13 cellular contexts compared by ENCODE assay signal in genomic region chr12:34404377-34405285, GRCh38.
DNase-seq lines count a peak whose midpoint lies in the region; ATAC-seq and TF ChIP-seq lines count a peak whose summit lies in the region.
"Had no signal": no experiment of that assay in that cellular context is flagged by ENCODE, and none has a peak within 500 bp of the region (broad histone marks: within the 10 kb centered on the region; RNA-seq: fewer than 3 reads in every experiment).

No MANE protein-coding gene starts in this region.

- H3K4me3 Mint-ChIP-seq in activated CD8-positive, alpha-beta memory T cell treated with anti-CD3 and anti-CD28 coated beads, Interleukin-2, amount 10 ng/mL, durations not matched to agents 7 days and 5 days: no peak overlapping the region
- H3K4me3 Mint-ChIP-seq in activated CD8-positive, alpha-beta T cell treated with anti-CD3 and anti-CD28 coated beads, Interleukin-2, amount 10 ng/mL, durations not matched to agents 7 days and 5 days: no peak overlapping the region
- H3K4me3 Mint-ChIP-seq: nephron; stimulated activated naive CD8-positive, alpha-beta T cell treated with anti-CD3 and anti-CD28 coated beads, Interleukin-15, Interleukin-2, amounts not matched to agents 100 ng/mL and 50 ng/mL, for 24 hours had no signal

- DNase-seq in GM20000 (ENCODE audit: low spot score) (peak; percentile 0), iPS-NIHi11 (ENCODE audit: low spot score) (peak; percentile 0), sigmoid colon (peak; percentile 38), NCI-H1092 (lab: John Stamatoyannopoulos, UW) (no peak)
- peak; percentile 21 for DNase-seq in activated CD8-positive, alpha-beta memory T cell treated with anti-CD3 and anti-CD28 coated beads, Interleukin-2, amount 10 ng/mL, durations not matched to agents 7 days and 5 days
- no peak for DNase-seq in activated CD8-positive, alpha-beta T cell treated with anti-CD3 and anti-CD28 coated beads, Interleukin-2, amount 10 ng/mL, durations not matched to agents 7 days and 5 days
- DNase-seq in stimulated activated naive CD8-positive, alpha-beta T cell treated with anti-CD3 and anti-CD28 coated beads, Interleukin-15, Interleukin-2, amounts not matched to agents 100 U/mL and 50 U/mL, for 24 hours: no peak
- DNase-seq: brain microvascular endothelial cell, NCI-H2029 treated with DMSO at 0.1 percent for 48 hours had no signal

- POLR2A ChIA-PET in activated CD8-positive, alpha-beta T cell treated with anti-CD3 and anti-CD28 coated beads, Interleukin-2, amount 10 ng/mL, durations not matched to agents 7 days and 5 days (lab: Charles Lee): no interaction called here

- WGBS in sigmoid colon, 2 donors: 74 to 78% methylated on average over 19 of the region's 19 CpGs

- no peak for TF ChIP-seq POLR2A in sigmoid colon (IDR thresholded peaks at IDR 0.05)

- H3K27ac Mint-ChIP-seq in activated CD8-positive, alpha-beta memory T cell treated with anti-CD3 and anti-CD28 coated beads, Interleukin-2, amount 10 ng/mL, durations not matched to agents 7 days and 5 days: no peak overlapping the region
- no peak overlapping the region for H3K27ac Mint-ChIP-seq in activated CD8-positive, alpha-beta T cell treated with anti-CD3 and anti-CD28 coated beads, Interleukin-2, amount 10 ng/mL, durations not matched to agents 7 days and 5 days
- H3K27ac Mint-ChIP-seq: nephron; stimulated activated naive CD8-positive, alpha-beta T cell treated with anti-CD3 and anti-CD28 coated beads, Interleukin-15, Interleukin-2, amounts not matched to agents 100 ng/mL and 50 ng/mL, for 24 hours had no signal

- H3K36me3 Mint-ChIP-seq in activated CD8-positive, alpha-beta memory T cell treated with anti-CD3 and anti-CD28 coated beads, Interleukin-2, amount 10 ng/mL, durations not matched to agents 7 days and 5 days: peaks cover 3% of the 10 kb centered on the region
- H3K36me3 Mint-ChIP-seq in activated CD8-positive, alpha-beta T cell treated with anti-CD3 and anti-CD28 coated beads, Interleukin-2, amount 10 ng/mL, durations not matched to agents 7 days and 5 days (ENCODE audit: low read depth): no peaks in the 10 kb centered on the region

- TF ChIP-seq CTCF in GM20000 (IDR thresholded peaks at IDR 0.05; ENCODE audit: extremely low read depth, missing control alignments): no peak
- no peak for TF ChIP-seq CTCF in sigmoid colon (IDR thresholded peaks at IDR 0.05)

- H3K9me3 ChIP-seq in sigmoid colon: peaks cover 18 to 35% (median 25%) of the 10 kb centered on the region in 4 donors

- peaks cover 23% of the 10 kb centered on the region for H3K9me3 Mint-ChIP-seq in activated CD8-positive, alpha-beta memory T cell treated with anti-CD3 and anti-CD28 coated beads, Interleukin-2, amount 10 ng/mL, durations not matched to agents 7 days and 5 days (ENCODE audit: low read depth)
- peaks cover 35% of the 10 kb centered on the region for H3K9me3 Mint-ChIP-seq in activated CD8-positive, alpha-beta T cell treated with anti-CD3 and anti-CD28 coated beads, Interleukin-2, amount 10 ng/mL, durations not matched to agents 7 days and 5 days (ENCODE audit: insufficient read depth)

- intact Hi-C loops in sigmoid colon (cut with DNase I): no loop called here

- H3K27me3 Mint-ChIP-seq in activated CD8-positive, alpha-beta memory T cell treated with anti-CD3 and anti-CD28 coated beads, Interleukin-2, amount 10 ng/mL, durations not matched to agents 7 days and 5 days: no peaks in the 10 kb centered on the region
- H3K27me3 Mint-ChIP-seq in activated CD8-positive, alpha-beta T cell treated with anti-CD3 and anti-CD28 coated beads, Interleukin-2, amount 10 ng/mL, durations not matched to agents 7 days and 5 days (ENCODE audit: low read depth): no peaks in the 10 kb centered on the region
- H3K27me3 Mint-ChIP-seq: stimulated activated naive CD8-positive, alpha-beta T cell treated with anti-CD3 and anti-CD28 coated beads, Interleukin-15, Interleukin-2, amounts not matched to agents 100 ng/mL and 50 ng/mL, for 24 hours had no signal

- H3K4me3 ChIP-seq in sigmoid colon: no peak overlapping the region

- H3K27me3 ChIP-seq in sigmoid colon: no peaks in the 10 kb centered on the region
- H3K27me3 ChIP-seq: brain microvascular endothelial cell had no signal

- H3K4me1 ChIP-seq in sigmoid colon: no peaks in the 10 kb centered on the region

- no peak for ATAC-seq in activated CD8-positive, alpha-beta memory T cell treated with anti-CD3 and anti-CD28 coated beads, Interleukin-2, amount 10 ng/mL, durations not matched to agents 7 days and 5 days
- no peak for ATAC-seq in activated CD8-positive, alpha-beta T cell treated with anti-CD3 and anti-CD28 coated beads, Interleukin-2, amount 10 ng/mL, durations not matched to agents 7 days and 5 days
- ATAC-seq in stimulated activated naive CD8-positive, alpha-beta T cell treated with anti-CD3 and anti-CD28 coated beads, Interleukin-15, Interleukin-2, amounts not matched to agents 100 U/mL and 50 U/mL, for 24 hours: no peak
- ATAC-seq in GM21390 (IDR thresholded peaks at IDR 0.05; ENCODE audit: unreplicated experiment): no peak

- no peak for TF ChIP-seq EP300 in sigmoid colon (IDR thresholded peaks at IDR 0.05)

- no peak overlapping the region for H3K27ac ChIP-seq in sigmoid colon
- H3K27ac ChIP-seq: brain microvascular endothelial cell, epithelial cell of prostate had no signal

- no peaks in the 10 kb centered on the region for H3K36me3 ChIP-seq in sigmoid colon
- H3K36me3 ChIP-seq: brain microvascular endothelial cell had no signal

- no peaks in the 10 kb centered on the region for H3K4me1 Mint-ChIP-seq in activated CD8-positive, alpha-beta memory T cell treated with anti-CD3 and anti-CD28 coated beads, Interleukin-2, amount 10 ng/mL, durations not matched to agents 7 days and 5 days
- no peaks in the 10 kb centered on the region for H3K4me1 Mint-ChIP-seq in activated CD8-positive, alpha-beta T cell treated with anti-CD3 and anti-CD28 coated beads, Interleukin-2, amount 10 ng/mL, durations not matched to agents 7 days and 5 days (ENCODE audit: low read depth)
- H3K4me1 Mint-ChIP-seq: nephron had no signal

- CTCF ChIA-PET in activated CD8-positive, alpha-beta memory T cell treated with anti-CD3 and anti-CD28 coated beads, Interleukin-2, amount 10 ng/mL, durations not matched to agents 7 days and 5 days (lab: Charles Lee): no interaction called here
- CTCF ChIA-PET in activated CD8-positive, alpha-beta T cell treated with anti-CD3 and anti-CD28 coated beads, Interleukin-2, amount 10 ng/mL, durations not matched to agents 7 days and 5 days (lab: Charles Lee): no interaction called here

Comparison
In these comparisons a context has a peak if more than half of its experiments do, and no peak if none do; other contexts are left out.
1. DNase-seq: peak in GM20000 (single experiment), activated CD8-positive, alpha-beta memory T cell treated with anti-CD3 and anti-CD28 coated beads, Interleukin-2, amount 10 ng/mL, durations not matched to agents 7 days and 5 days (single experiment), iPS-NIHi11 (single experiment) and sigmoid colon (single experiment); none in activated CD8-positive, alpha-beta T cell treated with anti-CD3 and anti-CD28 coated beads, Interleukin-2, amount 10 ng/mL, durations not matched to agents 7 days and 5 days (single experiment), stimulated activated naive CD8-positive, alpha-beta T cell treated with anti-CD3 and anti-CD28 coated beads, Interleukin-15, Interleukin-2, amounts not matched to agents 100 U/mL and 50 U/mL, for 24 hours (single experiment) and NCI-H1092 (single experiment).